8 cellular contexts compared by ENCODE assay signal in the genomic region with DNA sequence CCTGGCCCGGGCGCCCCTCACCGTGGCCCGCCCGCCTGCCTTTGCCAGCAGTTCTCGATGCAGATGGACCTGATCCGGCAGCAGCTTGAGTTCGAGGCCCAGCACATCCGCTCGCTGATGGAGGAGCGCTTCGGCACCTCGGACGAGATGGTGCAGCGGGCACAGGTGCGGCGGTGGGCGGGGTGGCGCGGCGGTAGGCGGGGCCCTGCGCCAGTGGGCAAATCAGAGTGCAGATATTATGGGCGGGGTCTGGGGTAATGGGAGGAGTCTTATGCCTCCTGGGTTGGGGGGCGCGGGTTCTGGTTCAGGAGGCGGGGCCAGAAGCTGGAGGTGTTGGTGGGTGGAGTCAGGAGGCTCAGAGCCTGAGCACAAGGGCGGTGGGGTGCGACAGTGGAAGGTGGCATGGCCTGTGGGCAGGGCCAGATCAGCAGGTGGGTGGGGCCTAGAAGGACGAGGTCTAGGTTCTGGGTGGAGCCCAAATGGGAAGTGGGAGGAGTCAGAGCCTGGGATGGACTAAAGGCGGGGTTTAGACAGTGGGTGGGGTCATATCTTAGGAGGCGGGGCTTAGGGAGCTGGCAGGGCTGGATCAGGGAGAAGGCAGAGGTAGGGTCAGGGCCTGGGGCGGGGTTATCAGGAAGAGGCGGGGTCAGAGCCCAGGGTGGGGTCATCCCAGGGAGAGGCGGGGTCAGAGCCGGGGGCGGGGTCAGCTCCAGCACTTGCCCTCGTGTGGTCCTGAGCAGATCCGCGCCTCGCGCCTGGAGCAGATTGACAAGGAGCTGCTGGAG. TPM values are rescaled to one million over a fixed set of nuclear protein-coding genes. Genes with fewer than 3 reads are reported as not detected.
DNase-seq lines count a peak whose midpoint lies in the region; ATAC-seq and TF ChIP-seq lines count a peak whose summit lies in the region.

No MANE protein-coding gene starts in this region.

- H3K9me2 ChIP-seq in HCT116 (ENCODE audit: insufficient read depth): no peaks in the 10 kb centered on the region

- no peaks in the 10 kb centered on the region for H3K9me3 ChIP-seq in CD8-positive, alpha-beta T cell (ENCODE audit: low read length)
- no peaks in the 10 kb centered on the region for H3K9me3 ChIP-seq in HCT116 (ENCODE audit: control insufficient read depth in 1 of 2, insufficient read depth in 1 of 2, low read depth in 1 of 2, low read length in 2 of 2)
- no peaks in the 10 kb centered on the region for H3K9me3 ChIP-seq in aorta (ENCODE audit: control insufficient read depth, low read length)

- BruUV-seq in HCT116 (replicated peaks; lab: Mats Ljungman, UMichigan): no TSS peak

- CTCF ChIA-PET in CD8-positive, alpha-beta T cell (lab: Charles Lee): interaction anchor here (0.8 to 3.2 kb wide), 3 partner anchors 10 to 592 kb away, joined by 3 to 17 read pairs (median 3); no protein-coding TSS in a partner anchor
- CTCF ChIA-PET in HCT116 (lab: Charles Lee): interaction anchor here (0.9 to 4.0 kb wide), 9 partner anchors 11 to 370 kb away, joined by 3 to 49 read pairs (median 4); partner anchors contain the start of gene CIRBP

- no peaks in the 10 kb centered on the region for H4K20me1 ChIP-seq in HCT116 (ENCODE audit: insufficient read depth)

- intact Hi-C loops in CD8-positive, alpha-beta T cell (cut with DNase I, micrococcal nuclease): no loop called here
- intact Hi-C loops in HCT116 (cut with micrococcal nuclease) (loop anchor here (1.0 kb wide), 1 partner anchor 36 kb away; the partner anchor contains the start of gene REEP6), aorta (cut with DNase I) (no loop called here)

- TF ChIP-seq POLR2A in HCT116 (IDR thresholded peaks at IDR 0.05; ENCODE audit: borderline replicate concordance, extremely low read depth, insufficient read depth, insufficient read length): peak; percentile 22

- peaks cover 21% of the 10 kb centered on the region for H3K4me1 Mint-ChIP-seq in CD8-positive, alpha-beta T cell (ENCODE audit: low read depth)

- no peak overlapping the region for H3K4me3 ChIP-seq in CD8-positive, alpha-beta T cell (ENCODE audit: low read depth, low read length)
- H3K4me3 ChIP-seq in HCT116 (replicated peaks in 1 of 2; ENCODE audit: low read depth in 1 of 2, low read length in 2 of 2) (peak overlapping the region; percentile 40 to 62), aorta (ENCODE audit: low read length in 2 of 2) (no peak overlapping the region)

- H3K27ac Mint-ChIP-seq in CD8-positive, alpha-beta T cell: no peak overlapping the region

- peak overlapping the region; percentile 93 for H3K4me2 ChIP-seq in HCT116 (ENCODE audit: low read length)

- H3K4me1 ChIP-seq in CD8-positive, alpha-beta T cell (ENCODE audit: insufficient read depth, low read length): peaks cover 21% of the 10 kb centered on the region
- peaks cover 23 to 47% of the 10 kb centered on the region in 2 experiments for H3K4me1 ChIP-seq in HCT116 (ENCODE audit: control insufficient read depth in 1 of 2, insufficient read depth in 2 of 2, low read length in 2 of 2)
- no peaks in the 10 kb centered on the region for H3K4me1 ChIP-seq in aorta (ENCODE audit: control insufficient read depth in 1 of 2, insufficient read depth in 2 of 2, low read length in 2 of 2)

- peak in 3 of 7 experiments; percentile 39 to 69 (median 53) for DNase-seq in CD8-positive, alpha-beta T cell
- peak; percentile 97 for DNase-seq in HCT116 (ENCODE audit: low read depth, low spot score)
- DNase-seq in SHP77 treated with DMSO at 0.1 percent for 48 hours (lab: John Stamatoyannopoulos, UW): peak; percentile 46
- DNase-seq in astrocyte of the hippocampus (ENCODE audit: low read depth, low spot score): peak; percentile 49
- DNase-seq in kidney tubule cell (ENCODE audit: low spot score): peak; percentile 72
- DNase-seq in aorta: no peak

- RAD21 ChIA-PET in HCT116 (lab: Charles Lee; ENCODE audit: low non-redundant PET in 1 of 2, low total read pairs in 2 of 2, uncharacterized antibody in 2 of 2, unreplicated experiment in 2 of 2): interaction anchor here in 1 of 2 experiments (1.1 kb wide), 1 partner anchor 10 kb away, joined by 4 read pairs; no protein-coding TSS in a partner anchor

- H3K27me3 ChIP-seq in CD8-positive, alpha-beta T cell (ENCODE audit: insufficient read depth, low read length): peaks cover 47% of the 10 kb centered on the region
- H3K27me3 ChIP-seq in HCT116 (ENCODE audit: insufficient read depth, low read length) (no peaks in the 10 kb centered on the region; the same call in 1 of the 2 replicates), aorta (ENCODE audit: control insufficient read depth in 1 of 2, insufficient read depth in 2 of 2, low read length in 1 of 2) (no peaks in the 10 kb centered on the region)

- peak overlapping the region; percentile 50 for H3K9ac ChIP-seq in HCT116 (ENCODE audit: low read length)

- TF ChIP-seq RAD21 in HCT116 (IDR thresholded peaks at IDR 0.05; ENCODE audit: low read depth): no peak

- H3K9me3 Mint-ChIP-seq in CD8-positive, alpha-beta T cell: no peaks in the 10 kb centered on the region

- 6 to 7% methylated on average over 39 to 42 of the region's 42 CpGs for WGBS in aorta, 2 donors

- no peaks in the 10 kb centered on the region for H3K79me2 ChIP-seq in HCT116 (ENCODE audit: insufficient read depth, low read length)

- H3K4me3 Mint-ChIP-seq in CD8-positive, alpha-beta T cell: peak overlapping the region; percentile 11

- POLR2A ChIA-PET in CD8-positive, alpha-beta T cell (lab: Charles Lee): interaction anchor here (0.5 to 2.6 kb wide), 5 partner anchors 11 to 18 kb away, joined by 3 to 8 read pairs (median 3); partner anchors contain the start of gene RPS15
- POLR2A ChIA-PET in HCT116 (lab: Charles Lee): interaction anchor here (0.6 to 3.3 kb wide), 12 partner anchors 9 to 566 kb away, joined by 3 to 28 read pairs (median 6); partner anchors contain the start of genes CIRBP and REEP6

- peaks cover 2% of the 10 kb centered on the region for H3K36me3 Mint-ChIP-seq in CD8-positive, alpha-beta T cell

- H3K36me3 ChIP-seq in CD8-positive, alpha-beta T cell (ENCODE audit: insufficient read depth, low read length): no peaks in the 10 kb centered on the region
- H3K36me3 ChIP-seq in HCT116 (ENCODE audit: control insufficient read depth in 1 of 2, insufficient read depth in 2 of 2, low read length in 2 of 2) (peaks cover 0 to 3% of the 10 kb centered on the region in 2 experiments; a peak in 1 of 4 replicates), aorta (ENCODE audit: control insufficient read depth in 1 of 2, insufficient read depth in 2 of 2, low read length in 1 of 2) (no peaks in the 10 kb centered on the region)

- H2AFZ ChIP-seq in HCT116 (ENCODE audit: low read depth, low read length, poor library complexity, severe bottlenecking): no peak overlapping the region

- peak; percentile 81 for ATAC-seq in CD8-positive, alpha-beta T cell
- ATAC-seq in HCT116: peak; percentile 87
- ATAC-seq in aorta (ENCODE audit: low FRiP score): peak; percentile 19
- no peak for ATAC-seq in GM21515 (IDR thresholded peaks at IDR 0.05; ENCODE audit: unreplicated experiment)
- ATAC-seq in HG02763 (IDR thresholded peaks at IDR 0.05; ENCODE audit: unreplicated experiment): no peak

- H3K27me3 Mint-ChIP-seq in CD8-positive, alpha-beta T cell (ENCODE audit: low read depth): peaks cover 33% of the 10 kb centered on the region

- H3K27ac ChIP-seq in CD8-positive, alpha-beta T cell (ENCODE audit: low read depth, low read length): no peak overlapping the region
- H3K27ac ChIP-seq in HCT116 (ENCODE audit: low read depth, low read length) (peak overlapping the region; percentile 65), aorta (ENCODE audit: low read depth in 1 of 2, low read length in 2 of 2) (no peak overlapping the region)

- no peak for TF ChIP-seq CTCF in CD8-positive, alpha-beta T cell (IDR thresholded peaks at IDR 0.05)
- TF ChIP-seq CTCF in HCT116 (IDR thresholded peaks at IDR 0.05 in 2 of 3, conservative IDR thresholded peaks at IDR 0.05 in 1 of 3; ENCODE audit: borderline replicate concordance in 1 of 3, insufficient read depth in 1 of 3, low read depth in 2 of 3, low read length in 2 of 3): no peak

TF ChIP-seq in HCT116, 20 proteins besides CTCF, POLR2A, EP300 and RAD21 (continues in another document):
- TF ChIP-seq ELF1 (IDR thresholded peaks at IDR 0.05; ENCODE audit: borderline replicate concordance, low read depth): no peak

RNA-seq across cellular contexts. Expression of gene APC2, which starts 5.6 kb away (rescaled TPM):
- under 1 TPM; 0.27 to 0.33 TPM for total RNA-seq in CD8-positive, alpha-beta T cell
- 1.6 TPM for total RNA-seq in HCT116 (2021; ENCODE audit: unreplicated experiment)
- polyA plus RNA-seq in HCT116 (2012): 0.62 and 0.66 TPM in 2 replicates
- under 1 TPM; 0.26 to 0.42 TPM for total RNA-seq in aorta
- under 1 TPM in 1 of 2 donors, not detected in 1; 0.03 TPM for polyA plus RNA-seq in aorta

RNA-seq across cellular contexts. Expression of gene RPS15, which starts 17.3 kb away (rescaled TPM):
- 1,000 to 10,000 TPM; 2,066 to 2,071 TPM for total RNA-seq in CD8-positive, alpha-beta T cell
- total RNA-seq in HCT116 (2021; ENCODE audit: unreplicated experiment) (1,862 TPM), aorta (100 to 1,000 TPM; 707 to 750 TPM)
- 2,807 and 2,860 TPM in 2 replicates for polyA plus RNA-seq in HCT116 (2012)
- 1,000 to 10,000 TPM; 2,784 to 2,878 TPM for polyA plus RNA-seq in aorta

RNA-seq across cellular contexts. Expression of gene C19orf25, which starts 23.5 kb away (rescaled TPM):
- total RNA-seq in CD8-positive, alpha-beta T cell: 10 to 100 TPM; 11.9 to 12.1 TPM
- 48.8 TPM for total RNA-seq in HCT116 (2021; ENCODE audit: unreplicated experiment)
- 25.7 and 32.1 TPM in 2 replicates for polyA plus RNA-seq in HCT116 (2012)
- total RNA-seq in aorta: 10 to 100 TPM; 19.7 to 26.0 TPM
- 10 to 100 TPM; 19.0 to 33.5 TPM for polyA plus RNA-seq in aorta

RNA-seq across cellular contexts. Expression of gene PCSK4, which starts 34.6 kb away (rescaled TPM):
- total RNA-seq in CD8-positive, alpha-beta T cell: 1 to 10 TPM; 5.4 to 6.1 TPM
- total RNA-seq in HCT116 (2021; ENCODE audit: unreplicated experiment): 11.1 TPM
- 8.2 and 9.8 TPM in 2 replicates for polyA plus RNA-seq in HCT116 (2012)
- total RNA-seq in aorta: 1 to 10 TPM in 1 of 2 donors, not detected in 1; 3.1 TPM
- 1 to 10 TPM in 1 of 2 donors, under 1 TPM in 1; 0.75 to 6.0 TPM for polyA plus RNA-seq in aorta

RNA-seq across cellular contexts. Expression of gene REEP6, which starts 35.5 kb away (rescaled TPM):
- total RNA-seq in CD8-positive, alpha-beta T cell: 1 to 10 TPM; 2.0 to 2.5 TPM
- 53.9 TPM for total RNA-seq in HCT116 (2021; ENCODE audit: unreplicated experiment)
- 63.6 and 65.9 TPM in 2 replicates for polyA plus RNA-seq in HCT116 (2012)
- total RNA-seq in aorta: 1 to 10 TPM in 1 of 2 donors, under 1 TPM in 1; 0.71 to 1.6 TPM
- polyA plus RNA-seq in aorta: 10 to 100 TPM in 1 of 2 donors, 1 to 10 TPM in 1; 2.2 to 16.5 TPM

Comparison
In these comparisons a context has a peak if more than half of its experiments do, and no peak if none do; other contexts are left out.
1. ATAC-seq: peak in CD8-positive, alpha-beta T cell (single experiment), HCT116 (single experiment) and aorta (single experiment); none in GM21515 (single experiment) and HG02763 (single experiment).
2. DNase-seq: peak in HCT116 (single experiment), SHP77 treated with DMSO at 0.1 percent for 48 hours (single experiment), astrocyte of the hippocampus (single experiment) and kidney tubule cell (single experiment); none in aorta (0 of 2).
3. H3K4me3 ChIP-seq: peak in HCT116 (2 of 2); none in CD8-positive, alpha-beta T cell (single experiment) and aorta (0 of 2).